ENCODE assay signal across 9 cellular contexts in genomic region chr13:72400859-72401258, GRCh38.
"Had no signal": no experiment of that assay in that cellular context is flagged by ENCODE, and none has a peak within 500 bp of the region (broad histone marks: within the 10 kb centered on the region; RNA-seq: fewer than 3 reads in every experiment).

No MANE protein-coding gene starts in this region.

- H3K4me3 ChIP-seq: GM23248, GM23338, HAP-1 had no signal

- H3K27ac ChIP-seq: GM23248 had no signal

- ATAC-seq: GM23338, HCT116 had no signal

- H3K4me2 ChIP-seq: GM23338 had no signal

- H3K4me1 ChIP-seq: HAP-1 had no signal

- H3K9me3 ChIP-seq: HAP-1 had no signal

- H3K9ac ChIP-seq: GM23248 had no signal

- H2AFZ ChIP-seq: GM23248, GM23338 had no signal

- H3K36me3 ChIP-seq: HAP-1 had no signal

- DNase-seq: GM23248, GOT3, H7, H9, HCEC 1CT, HFFc6 had no signal
